In genomic region chr16:53721017-53721416, GRCh38 we compare ENCODE assay signal across 26 cellular contexts.
"Had no signal": no experiment of that assay in that cellular context is flagged by ENCODE, and none has a peak within 500 bp of the region (broad histone marks: within the 10 kb centered on the region; RNA-seq: fewer than 3 reads in every experiment).

No MANE protein-coding gene starts in this region.

- H3K9me3 ChIP-seq: colonic mucosa, esophagus squamous epithelium, gastrocnemius medialis, heart right ventricle, left lung, lower lobe of right lung had no signal

- H3K27ac ChIP-seq: colonic mucosa, epithelial cell of prostate, esophagus squamous epithelium, gastrocnemius medialis, heart right ventricle, left lung, lower lobe of right lung had no signal

- DNase-seq: colonic mucosa; cortex of kidney; effector CD8-positive, alpha-beta T cell; effector memory CD8-positive, alpha-beta T cell; endodermal cell; erythroblast; esophagus squamous epithelium; foreskin fibroblast; foreskin melanocyte; gastrocnemius medialis; glutamatergic neuron; head of caudate nucleus; heart right ventricle; hippocampal formation; kidney; kidney glomerular epithelial cell; left colon; left lung; left ventricle myocardium superior; lower lobe of right lung; mesendoderm; midbrain; naive thymus-derived CD4-positive, alpha-beta T cell had no signal

- H3K4me3 ChIP-seq: colonic mucosa, esophagus squamous epithelium, gastrocnemius medialis, heart right ventricle, left lung, lower lobe of right lung had no signal

- ATAC-seq: effector memory CD8-positive, alpha-beta T cell; esophagus mucosa; heart right ventricle; left colon; left lung; left ventricle myocardium superior; lower lobe of right lung; naive thymus-derived CD4-positive, alpha-beta T cell had no signal

- H3K36me3 ChIP-seq: colonic mucosa, esophagus squamous epithelium, gastrocnemius medialis, heart right ventricle, left lung, lower lobe of right lung had no signal

- FAIRE-seq: islet of Langerhans had no signal

- H3K27me3 ChIP-seq: colonic mucosa, esophagus squamous epithelium, gastrocnemius medialis, heart right ventricle, left lung had no signal

- H3K4me1 ChIP-seq: colonic mucosa had no signal
